11 cellular contexts compared by ENCODE assay signal in genomic region chr17:27495460-27495859, GRCh38. TPM values are rescaled to one million over a fixed set of nuclear protein-coding genes. Genes with fewer than 3 reads are reported as not detected.
DNase-seq lines count a peak whose midpoint lies in the region; ATAC-seq and TF ChIP-seq lines count a peak whose summit lies in the region.
"Had no signal": no experiment of that assay in that cellular context is flagged by ENCODE, and none has a peak within 500 bp of the region (broad histone marks: within the 10 kb centered on the region; RNA-seq: fewer than 3 reads in every experiment).

No MANE protein-coding gene starts in this region.

- DNase-seq in Peyer's patch (no peak), kidney epithelial cell (ENCODE audit: low read depth) (peak; percentile 65), foreskin fibroblast (no peak), activated gamma-delta T cell (lab: John Stamatoyannopoulos, UW) (no peak), COLO668 (lab: John Stamatoyannopoulos, UW; ENCODE audit: unreplicated experiment) (no peak)
- DNase-seq in activated CD8-positive, alpha-beta memory T cell treated with anti-CD3 and anti-CD28 coated beads, Interleukin-2, amount 50 U/mL, for 48 hours, result no peak
- DNase-seq: activated CD4-positive, alpha-beta memory T cell treated with anti-CD3 and anti-CD28 coated beads, Interleukin-2, amount 10 ng/mL, durations not matched to agents 7 days and 5 days; foreskin melanocyte; MG63 had no signal

- H3K9me3 ChIP-seq in Peyer's patch (no peaks in the 10 kb centered on the region), subcutaneous abdominal adipose tissue (ENCODE audit: control insufficient read depth in 5 of 5, low read length in 5 of 5) (no peaks in the 10 kb centered on the region)

- H3K9ac ChIP-seq in subcutaneous abdominal adipose tissue (ENCODE audit: low read length in 5 of 5), result peak overlapping the region in 1 of 5 donors; percentile 55

- H3K27ac ChIP-seq in Peyer's patch (peak overlapping the region in 3 of 4 donors; percentile 71 to 91 (median 91)), subcutaneous abdominal adipose tissue (ENCODE audit: low read depth, low read length) (peak overlapping the region; percentile 77)

- H3K36me3 ChIP-seq in Peyer's patch (no peaks in the 10 kb centered on the region), kidney epithelial cell (ENCODE audit: control insufficient read depth, insufficient read depth, low read length) (no peaks in the 10 kb centered on the region), subcutaneous abdominal adipose tissue (ENCODE audit: control insufficient read depth in 5 of 5, insufficient read depth in 5 of 5, low read length in 5 of 5) (peaks cover 0 to 3% (median 0%) of the 10 kb centered on the region in 5 donors)
- H3K36me3 ChIP-seq: MG63 had no signal

- H3K4me3 ChIP-seq in Peyer's patch, result peak overlapping the region in 2 of 4 donors; percentile 43 to 47
- no peak overlapping the region for H3K4me3 ChIP-seq in kidney epithelial cell (ENCODE audit: low read depth, low read length)
- no peak overlapping the region for H3K4me3 ChIP-seq in subcutaneous abdominal adipose tissue (ENCODE audit: low read depth in 1 of 5, low read length in 5 of 5)
- H3K4me3 ChIP-seq in foreskin fibroblast (ENCODE audit: low read depth in 1 of 2, low read length in 2 of 2), result no peak overlapping the region
- H3K4me3 ChIP-seq: MG63 had no signal

- TF ChIP-seq CTCF in Peyer's patch (IDR thresholded peaks at IDR 0.05) (no peak), kidney epithelial cell (IDR thresholded peaks at IDR 0.05; ENCODE audit: insufficient read depth, low read length, poor library complexity, severe bottlenecking) (no peak), foreskin fibroblast (IDR thresholded peaks at IDR 0.05; ENCODE audit: low read depth, low read length) (no peak)

- no peak for TF ChIP-seq POLR2A in Peyer's patch (IDR thresholded peaks at IDR 0.05)

- H3K4me1 ChIP-seq in Peyer's patch (peaks cover 0 to 30% (median 3%) of the 10 kb centered on the region in 4 donors), subcutaneous abdominal adipose tissue (ENCODE audit: control insufficient read depth in 5 of 5, insufficient read depth in 5 of 5, low read length in 5 of 5) (peaks cover 10 to 29% (median 21%) of the 10 kb centered on the region in 5 donors)

- H3K27me3 ChIP-seq in Peyer's patch, result no peaks in the 10 kb centered on the region
- no peaks in the 10 kb centered on the region for H3K27me3 ChIP-seq in kidney epithelial cell (ENCODE audit: control insufficient read depth, insufficient read depth, low read length)
- H3K27me3 ChIP-seq in subcutaneous abdominal adipose tissue (ENCODE audit: control insufficient read depth in 5 of 5, insufficient read depth in 4 of 5, low read length in 5 of 5), result peaks cover 0 to 2% (median 0%) of the 10 kb centered on the region in 5 donors
- H3K27me3 ChIP-seq: MG63 had no signal

- ATAC-seq in GM18868 (IDR thresholded peaks at IDR 0.05; ENCODE audit: unreplicated experiment), result peak; percentile 54

RNA-seq across cellular contexts. Expression of gene KSR1, which starts 39.2 kb away (rescaled TPM):
- total RNA-seq in Peyer's patch (10 to 100 TPM; 26.6 to 64.4 (median 42.2) TPM), kidney epithelial cell (11.2 and 14.9 TPM in 2 replicates)
